In the genomic region with DNA sequence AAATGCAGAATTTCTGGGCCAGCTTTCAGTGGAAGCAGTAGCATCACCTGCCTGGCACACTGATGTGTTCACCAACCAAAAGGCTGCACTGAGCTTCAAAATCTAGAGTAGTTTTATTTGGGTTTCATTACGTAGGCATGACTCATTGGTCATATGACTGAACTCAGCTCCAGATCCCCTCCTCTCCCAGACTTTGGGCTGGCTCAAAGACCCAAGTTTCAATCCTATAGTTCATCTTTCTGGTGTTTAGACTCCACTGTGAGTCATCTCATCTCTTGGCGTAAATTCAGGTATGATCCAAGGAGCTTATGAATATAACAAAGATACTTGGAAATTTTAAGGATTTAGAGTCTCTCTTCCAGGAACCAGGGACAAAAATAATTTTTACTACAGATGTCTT, we compare ENCODE assay signal across 8 cellular contexts. TPM values are rescaled to one million over a fixed set of nuclear protein-coding genes. Genes with fewer than 3 reads are reported as not detected.
DNase-seq lines count a peak whose midpoint lies in the region; ATAC-seq and TF ChIP-seq lines count a peak whose summit lies in the region.

No MANE protein-coding gene starts in this region.

- no peaks in the 10 kb centered on the region for H3K9me2 ChIP-seq in HCT116 (ENCODE audit: insufficient read depth)

- H3K36me3 ChIP-seq in HCT116 (ENCODE audit: control insufficient read depth in 1 of 2, insufficient read depth in 2 of 2, low read length in 2 of 2) (peaks cover 2 to 5% of the 10 kb centered on the region in 2 experiments; a peak in 3 of 4 replicates), ascending aorta (peaks cover 6 to 24% of the 10 kb centered on the region in 2 donors)

- H3K4me2 ChIP-seq in HCT116 (ENCODE audit: low read length): peak overlapping the region; percentile 49

- BruUV-seq in HCT116 (replicated peaks; lab: Mats Ljungman, UMichigan): no TSS peak

- no peaks in the 10 kb centered on the region for H3K27me3 ChIP-seq in HCT116 (ENCODE audit: insufficient read depth, low read length)
- no peaks in the 10 kb centered on the region for H3K27me3 ChIP-seq in ascending aorta

- RAD21 ChIA-PET in HCT116 (lab: Charles Lee; ENCODE audit: low non-redundant PET in 1 of 2, low total read pairs in 2 of 2, uncharacterized antibody in 2 of 2, unreplicated experiment in 2 of 2): interaction anchor here in 1 of 2 experiments (0.6 kb wide), 1 partner anchor 10 kb away, joined by 4 read pairs; no protein-coding TSS in a partner anchor

- intact Hi-C loops in HCT116 (cut with micrococcal nuclease): no loop called here
- intact Hi-C loops in ascending aorta (cut with DNase I): loop anchor here (1.0 to 5.0 kb wide), 2 partner anchors 18 to 63 kb away; partner anchors contain the start of genes PSPC1 and ZMYM5

- H3K4me1 ChIP-seq in HCT116 (ENCODE audit: control insufficient read depth in 1 of 2, insufficient read depth in 2 of 2, low read length in 2 of 2) (peaks cover 14 to 16% of the 10 kb centered on the region in 2 experiments), ascending aorta (peaks cover 0 to 26% of the 10 kb centered on the region in 2 donors)

- H2AFZ ChIP-seq in HCT116 (ENCODE audit: low read depth, low read length, poor library complexity, severe bottlenecking): no peak overlapping the region

- no peak for TF ChIP-seq POLR2A in HCT116 (IDR thresholded peaks at IDR 0.05; ENCODE audit: borderline replicate concordance, extremely low read depth, insufficient read depth, insufficient read length)

- no peaks in the 10 kb centered on the region for H4K20me1 ChIP-seq in HCT116 (ENCODE audit: insufficient read depth)

- TF ChIP-seq CTCF in AG04449 (IDR thresholded peaks at IDR 0.05; ENCODE audit: insufficient read depth, low read length, missing control alignments) (no peak), HCT116 (IDR thresholded peaks at IDR 0.05 in 2 of 3, conservative IDR thresholded peaks at IDR 0.05 in 1 of 3; ENCODE audit: borderline replicate concordance in 1 of 3, insufficient read depth in 1 of 3, low read depth in 2 of 3, low read length in 2 of 3) (no peak), ascending aorta (IDR thresholded peaks at IDR 0.05) (no peak)

- H3K9me3 ChIP-seq in HCT116 (ENCODE audit: control insufficient read depth in 1 of 2, insufficient read depth in 1 of 2, low read depth in 1 of 2, low read length in 2 of 2) (no peaks in the 10 kb centered on the region), ascending aorta (no peaks in the 10 kb centered on the region)

- no peak for TF ChIP-seq RAD21 in HCT116 (IDR thresholded peaks at IDR 0.05; ENCODE audit: low read depth)

- CTCF ChIA-PET in AG04449 (lab: Yijun Ruan, JAX): interaction anchor here (1.5 to 2.0 kb wide), 3 partner anchors 11 to 18 kb away, joined by 4 to 8 read pairs (median 4); no protein-coding TSS in a partner anchor
- CTCF ChIA-PET in HCT116 (lab: Charles Lee): interaction anchor here (0.7 kb wide), 2 partner anchors 17 to 26 kb away, joined by 3 read pairs; no protein-coding TSS in a partner anchor

- peak; percentile 91 for DNase-seq in AG04449 (ENCODE audit: low read depth, low spot score)
- DNase-seq in HCT116 (ENCODE audit: low read depth, low spot score): peak; percentile 77
- peak in 1 of 2 donors; percentile 73 for DNase-seq in ascending aorta (ENCODE audit: low spot score in 2 of 2)
- DNase-seq in lung microvascular endothelial cell (ENCODE audit: low read depth in 2 of 2): peak; percentile 19 to 90
- no peak for DNase-seq in activated CD4-positive, CD25-positive, alpha-beta regulatory T cell (lab: John Stamatoyannopoulos, UW)

- no peak overlapping the region for H3K9ac ChIP-seq in HCT116 (ENCODE audit: low read length)

- H3K4me3 ChIP-seq in AG04449 (ENCODE audit: low read depth, low read length) (no peak overlapping the region), HCT116 (replicated peaks in 1 of 2; ENCODE audit: low read depth in 1 of 2, low read length in 2 of 2) (no peak overlapping the region; a peak in 1 of 4 replicates), ascending aorta (no peak overlapping the region)

- POLR2A ChIA-PET in AG04449 (lab: Yijun Ruan, JAX) (interaction anchor here (0.6 to 1.7 kb wide), 3 partner anchors 16 to 184 kb away, joined by 3 to 9 read pairs (median 5); partner anchors contain the start of gene ZMYM5), HCT116 (lab: Charles Lee) (interaction anchor here (0.6 to 2.3 kb wide), 2 partner anchors 18 to 27 kb away, joined by 3 to 11 read pairs; partner anchors contain the start of gene ZMYM5)

- H3K27ac ChIP-seq in HCT116 (ENCODE audit: low read depth, low read length) (no peak overlapping the region; the same call in 1 of the 2 replicates), ascending aorta (peak overlapping the region; percentile 38 to 47)

- peaks cover 68% of the 10 kb centered on the region for H3K79me2 ChIP-seq in HCT116 (ENCODE audit: insufficient read depth, low read length)

- ATAC-seq in HCT116 (peak; percentile 91), GM19395 (IDR thresholded peaks at IDR 0.05; ENCODE audit: unreplicated experiment) (no peak), HG03378 (IDR thresholded peaks at IDR 0.05; ENCODE audit: unreplicated experiment) (no peak), HG02970 (IDR thresholded peaks at IDR 0.05; ENCODE audit: low FRiP score, unreplicated experiment) (no peak)

TF ChIP-seq in HCT116, 20 proteins besides CTCF, POLR2A, EP300 and RAD21:
- TF ChIP-seq JUND (IDR thresholded peaks at IDR 0.05) (peak; percentile 48), ELF1 (IDR thresholded peaks at IDR 0.05; ENCODE audit: borderline replicate concordance, low read depth) (no peak), SP1 (IDR thresholded peaks at IDR 0.05; ENCODE audit: low read depth) (peak; percentile 9; the same call in 1 of the 2 replicates), FOSL1 (IDR thresholded peaks at IDR 0.05; ENCODE audit: low read depth) (peak; percentile 44; the same call in 1 of the 2 replicates)
TF ChIP-seq in HCT116: peak in this region for 3.

RNA-seq across cellular contexts. Expression of gene ZMYM5, which starts 17.7 kb away (rescaled TPM):
- total RNA-seq in HCT116 (2021; ENCODE audit: unreplicated experiment) (9.6 TPM), ascending aorta (14.2 TPM), lung microvascular endothelial cell (8.3 and 8.5 TPM in 2 replicates)
- polyA plus RNA-seq in HCT116 (2012): 2.6 and 4.9 TPM in 2 replicates

Comparison
In these comparisons a context has a peak if more than half of its experiments do, and no peak if none do; other contexts are left out.
1. DNase-seq: peak in AG04449 (single experiment), HCT116 (single experiment) and lung microvascular endothelial cell (2 of 2); none in activated CD4-positive, CD25-positive, alpha-beta regulatory T cell (0 of 4).